Comparison of ENCODE assay signal across 17 cellular contexts in genomic region chr21:39685991-39686390, GRCh38. TPM values are rescaled to one million over a fixed set of nuclear protein-coding genes. Genes with fewer than 3 reads are reported as not detected.
DNase-seq lines count a peak whose midpoint lies in the region; ATAC-seq, FAIRE-seq and TF ChIP-seq lines count a peak whose summit lies in the region.
"Had no signal": no experiment of that assay in that cellular context is flagged by ENCODE, and none has a peak within 500 bp of the region (broad histone marks: within the 10 kb centered on the region; RNA-seq: fewer than 3 reads in every experiment).

No MANE protein-coding gene starts in this region.

- H3K36me3 ChIP-seq in K562 (ENCODE audit: control insufficient read depth, insufficient read depth, low read length) = no peaks in the 10 kb centered on the region

- in situ Hi-C loops in K562 (cut with MboI) = no loop called here

- H3K36me3 Mint-ChIP-seq in glutamatergic neuron (ENCODE audit: unreplicated experiment) = no peaks in the 10 kb centered on the region
- no peaks in the 10 kb centered on the region for H3K36me3 Mint-ChIP-seq in activated T-cell treated with anti-CD3 and anti-CD28 coated beads, Interleukin-2, amount 50 U/mL, for 72 hours (ENCODE audit: insufficient read depth in 2 of 2)
- H3K36me3 Mint-ChIP-seq: CD14-positive monocyte; CD8-positive, alpha-beta T cell had no signal

- no TSS peak for BruUV-seq in K562 (replicated peaks; lab: Mats Ljungman, UMichigan)

- CTCF ChIA-PET in K562 (lab: Yijun Ruan, JAX; ENCODE audit: low intra/inter-chr PET ratio) = interaction anchor here (0.6 kb wide), 1 partner anchor 259 kb away, joined by 3 read pairs; no protein-coding TSS in a partner anchor

- H3K27ac Mint-ChIP-seq in glutamatergic neuron (ENCODE audit: unreplicated experiment) = no peak overlapping the region
- H3K27ac Mint-ChIP-seq in activated T-cell treated with anti-CD3 and anti-CD28 coated beads, Interleukin-2, amount 50 U/mL, for 72 hours = no peak overlapping the region
- H3K27ac Mint-ChIP-seq: CD14-positive monocyte; CD8-positive, alpha-beta T cell; H9 had no signal

- 1% methylated on average over 5 of the region's 5 CpGs for WGBS in K562 (ENCODE audit: insufficient coverage, low coverage, missing lambda C conversion rate)

- H3K9ac ChIP-seq in K562 (ENCODE audit: insufficient read depth in 1 of 2, low read depth in 2 of 2, low read length in 2 of 2) = no peak overlapping the region

- no peak overlapping the region for H3K27ac ChIP-seq in K562 (ENCODE audit: extremely low read depth, low read depth, low read length)

- no peak overlapping the region for H3K4me3 Mint-ChIP-seq in glutamatergic neuron (ENCODE audit: unreplicated experiment)
- no peak overlapping the region for H3K4me3 Mint-ChIP-seq in activated T-cell treated with anti-CD3 and anti-CD28 coated beads, Interleukin-2, amount 50 U/mL, for 72 hours
- H3K4me3 Mint-ChIP-seq: CD14-positive monocyte; CD8-positive, alpha-beta T cell; H9 had no signal

- TF ChIP-seq POLR2A in K562 (conservative IDR thresholded peaks at IDR 0.05) (no peak), GM12891 (IDR thresholded peaks at IDR 0.05; ENCODE audit: low read depth, low read length) (no peak)

- no peaks in the 10 kb centered on the region for H3K9me3 ChIP-seq in K562 (replicated peaks; ENCODE audit: control insufficient read depth, insufficient read depth, low read depth, low read length)
- H3K9me3 ChIP-seq: Caco-2 had no signal

- H3K9me1 ChIP-seq in K562 (ENCODE audit: control insufficient read depth, insufficient read depth, low read length) = no peaks in the 10 kb centered on the region

- POLR2A ChIA-PET in K562 (lab: Yijun Ruan, JAX) = interaction anchor here (0.6 to 0.7 kb wide), 3 partner anchors 22 to 635 kb away, joined by 3 to 4 read pairs (median 3); no protein-coding TSS in a partner anchor

- no peak for TF ChIP-seq RAD21 in K562 (CRISPR knock-in tag; conservative IDR thresholded peaks at IDR 0.05 in 1 of 2, IDR thresholded peaks at IDR 0.05 in 1 of 2)

- no peak overlapping the region for H3K4me3 ChIP-seq in K562

- H3K4me2 ChIP-seq in K562 (ENCODE audit: insufficient read depth, low read length) = no peak overlapping the region

- no peaks in the 10 kb centered on the region; a peak in 1 of 5 replicates for H3K27me3 ChIP-seq in K562 (ENCODE audit: control insufficient read depth in 2 of 2, insufficient read depth in 2 of 2, low read length in 2 of 2)

- TF ChIP-seq CTCF in K562 (IDR thresholded peaks at IDR 0.05 in 2 of 3, conservative IDR thresholded peaks at IDR 0.05 in 1 of 3; ENCODE audit: insufficient read depth in 2 of 3, low read depth in 1 of 3, low read length in 3 of 3) (no peak), glutamatergic neuron (IDR thresholded peaks at IDR 0.05; ENCODE audit: partially characterized antibody, unreplicated experiment) (no peak)

- no peak for TF ChIP-seq EP300 in K562 (IDR thresholded peaks at IDR 0.05; ENCODE audit: low read length)

- no peaks in the 10 kb centered on the region for H4K20me1 ChIP-seq in K562 (replicated peaks; ENCODE audit: control insufficient read depth, insufficient read depth, low read length)

- no peaks in the 10 kb centered on the region for H3K4me1 Mint-ChIP-seq in glutamatergic neuron (ENCODE audit: low read depth, unreplicated experiment)
- no peaks in the 10 kb centered on the region for H3K4me1 Mint-ChIP-seq in activated T-cell treated with anti-CD3 and anti-CD28 coated beads, Interleukin-2, amount 50 U/mL, for 72 hours (ENCODE audit: low read depth)
- H3K4me1 Mint-ChIP-seq: CD14-positive monocyte had no signal

- DNase-seq in RPMI7951 (ENCODE audit: low read depth) (peak; percentile 17), K562 (ENCODE audit: extremely low read depth in 1 of 4, low spot score in 3 of 4) (peak in 2 of 4 experiments; percentile 24 to 30), left colon (no peak), glutamatergic neuron (no peak), GM12891 (ENCODE audit: insufficient read length, low spot score) (no peak), T-helper 2 cell (no peak)
- DNase-seq in activated T-cell treated with anti-CD3 and anti-CD28 coated beads, Interleukin-2, amount 50 U/mL, for 72 hours = no peak
- DNase-seq: Caco-2; CD8-positive, alpha-beta T cell; GOT3; H9 had no signal

- no peaks in the 10 kb centered on the region for H3K4me1 ChIP-seq in K562 (replicated peaks in 1 of 2; ENCODE audit: control insufficient read depth in 2 of 2, insufficient read depth in 2 of 2, low read length in 2 of 2)

- H3K27me3 Mint-ChIP-seq in glutamatergic neuron (ENCODE audit: unreplicated experiment) = no peaks in the 10 kb centered on the region
- H3K27me3 Mint-ChIP-seq in activated T-cell treated with anti-CD3 and anti-CD28 coated beads, Interleukin-2, amount 50 U/mL, for 72 hours (ENCODE audit: low read depth) = no peaks in the 10 kb centered on the region

- ATAC-seq in K562 (peak; percentile 69), left colon (peak; percentile 3)
- no peak for ATAC-seq in activated T-cell treated with anti-CD3 and anti-CD28 coated beads, Interleukin-2, amount 50 U/mL, for 72 hours (replicated peaks in 1 of 2)
- ATAC-seq: CD8-positive, alpha-beta T cell; HepG2 had no signal

- FAIRE-seq in K562 (lab: Jason Lieb, UNC) (no peak), GM12891 (lab: Jason Lieb, UNC) (no peak)
- FAIRE-seq: GM18507, HepG2, HTR-8/SVneo had no signal

- intact Hi-C loops in K562 (cut with micrococcal nuclease) = no loop called here
- intact Hi-C loops in left colon (cut with DNase I, micrococcal nuclease) = no loop called here

- H3K79me2 ChIP-seq in K562 (ENCODE audit: control insufficient read depth, insufficient read depth, low read length) = no peaks in the 10 kb centered on the region

- no peaks in the 10 kb centered on the region for H3K9me3 Mint-ChIP-seq in glutamatergic neuron (ENCODE audit: unreplicated experiment)
- peaks cover 0 to 3% of the 10 kb centered on the region in 2 donors for H3K9me3 Mint-ChIP-seq in activated T-cell treated with anti-CD3 and anti-CD28 coated beads, Interleukin-2, amount 50 U/mL, for 72 hours

- peak overlapping the region; percentile 18; the same call in 1 of the 2 replicates for H2AFZ ChIP-seq in K562 (ENCODE audit: low read depth, low read length)

TF ChIP-seq in K562, 482 proteins besides CTCF, POLR2A, EP300 and RAD21 (continues in another document):
- TF ChIP-seq L3MBTL2 (IDR thresholded peaks at IDR 0.05) (peak; percentile 29; the same call in 1 of the 2 replicates), RAD51 (IDR thresholded peaks at IDR 0.05; ENCODE audit: borderline replicate concordance, low read depth) (peak; percentile 62), SMARCE1 (IDR thresholded peaks at IDR 0.05) (no peak), USF2 (CRISPR knock-in tag; IDR thresholded peaks at IDR 0.05) (peak; percentile 89), RBM25 (IDR thresholded peaks at IDR 0.05; ENCODE audit: low read depth, low read length, severe bottlenecking) (peak; percentile 13)

TF ChIP-seq in GM12891, 5 proteins besides CTCF, POLR2A, EP300 and RAD21:
- no peak for TF ChIP-seq TAF1 (IDR thresholded peaks at IDR 0.05; ENCODE audit: low read depth, low read length)
- TF ChIP-seq PAX5 (IDR thresholded peaks at IDR 0.05; ENCODE audit: insufficient read depth, low read length, severe bottlenecking) = no peak
- no peak for TF ChIP-seq POU2F2 (IDR thresholded peaks at IDR 0.05; ENCODE audit: low read depth, low read length)
- no peak for TF ChIP-seq POLR2AphosphoS5 (IDR thresholded peaks at IDR 0.05; ENCODE audit: low read depth, low read length)
- TF ChIP-seq SPI1 (IDR thresholded peaks at IDR 0.05; ENCODE audit: low read depth, low read length) = no peak

RNA-seq across cellular contexts. Expression of gene IGSF5, which starts 59.0 kb away (rescaled TPM):
- not detected in 2 replicates for total RNA-seq in RPMI7951 (2014; rRNA removed; shearing (Covaris generic))
- total RNA-seq in K562 (2011; cell fraction: chromatin; rRNA removed; ENCODE audit: low replicate concordance) = not detected in 2 replicates
- total RNA-seq in K562 (2011; cell fraction: nucleolus; rRNA removed) = not detected in 2 replicates
- not detected in 2 replicates for total RNA-seq in K562 (2011; cell fraction: nucleoplasm; rRNA removed)
- total RNA-seq in K562 (2014; rRNA removed) (not detected in 2 replicates), K562 (2014; rRNA removed; fragmentation: Illumina TruSeq; extraction: Trizol) (not detected in 2 replicates), K562 (2015; rRNA removed; fragmentation: Illumina TruSeq; extraction: Trizol) (not detected in 2 replicates), K562 (2021) (not detected in 2 replicates), left colon (under 1 TPM; 0.12 to 0.70 TPM), glutamatergic neuron (ENCODE audit: unreplicated experiment) (not detected)
- polyA plus RNA-seq in K562 (2011; rRNA removed) (not detected in 2 replicates), K562 (2014; fragmentation: Illumina TruSeq; extraction: Trizol) (not detected in 2 replicates), K562 (2014; fragmentation: Nextera tagmentation; extraction: Ambion mirVana) (not detected), K562 (2014; rRNA removed) (not detected in 2 replicates)
- polyA plus RNA-seq in K562 (2011; cell fraction: cytosol; rRNA removed) = not detected in 2 replicates
- not detected in 2 replicates for polyA plus RNA-seq in K562 (2011; cell fraction: nucleus; rRNA removed)
- polyA plus RNA-seq in K562 (2012) = 0.15 TPM in 1 of 2 replicates, not detected in the other
- polyA minus RNA-seq in K562 (2011; rRNA and poly(A)+ RNA removed) = not detected in 2 replicates
- polyA minus RNA-seq in K562 (2011; cell fraction: cytosol; rRNA and poly(A)+ RNA removed) = not detected in 2 replicates
- polyA minus RNA-seq in K562 (2011; cell fraction: nucleus; rRNA and poly(A)+ RNA removed) = not detected in 2 replicates
- not detected for total RNA-seq in activated T-cell treated with anti-CD3 and anti-CD28 coated beads, Interleukin-2, amount 50 U/mL, for 72 hours
- not detected for polyA plus RNA-seq in GM12891 (2012; ENCODE audit: low read depth, missing spikeins)
- total RNA-seq: A673; CD8-positive, alpha-beta T cell; HepG2 had no signal
- polyA plus RNA-seq: BJ, CD14-positive monocyte, HepG2 had no signal

Comparison
In these comparisons a context has a peak if more than half of its experiments do, and no peak if none do; other contexts are left out.
1. ATAC-seq: peak in K562 (single experiment) and left colon (single experiment); none in activated T-cell treated with anti-CD3 and anti-CD28 coated beads, Interleukin-2, amount 50 U/mL, for 72 hours (0 of 2).